25 cellular contexts compared by ENCODE assay signal in the genomic region with DNA sequence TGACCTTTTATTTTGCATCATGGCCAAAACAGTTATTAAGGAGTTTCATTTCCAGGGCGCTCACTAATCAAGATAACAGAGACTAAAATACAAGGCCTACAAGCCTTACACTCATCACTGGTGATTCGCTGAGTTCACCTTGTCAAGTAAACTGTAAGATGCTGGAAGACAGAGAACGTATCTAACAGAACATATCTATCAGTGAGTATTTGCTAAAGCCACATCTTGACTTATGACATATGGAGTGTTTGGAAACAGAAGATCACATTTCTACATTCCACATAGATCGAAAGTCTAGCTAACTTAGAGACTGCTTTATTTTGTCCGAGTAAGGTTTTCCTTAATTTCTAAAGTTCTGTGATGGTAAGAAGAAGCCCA.
A peak's percentile ranks its signal among the peaks of the same experiment; 100 is the strongest.
DNase-seq lines count a peak whose midpoint lies in the region; ATAC-seq and TF ChIP-seq lines count a peak whose summit lies in the region.
"Had no signal": no experiment of that assay in that cellular context is flagged by ENCODE, and none has a peak within 500 bp of the region (broad histone marks: within the 10 kb centered on the region; RNA-seq: fewer than 3 reads in every experiment).

No MANE protein-coding gene starts in this region.

- DNase-seq in T-helper 17 cell = no peak
- DNase-seq in epithelial cell of prostate (ENCODE audit: low read depth, low spot score) = no peak
- DNase-seq in osteocyte (ENCODE audit: extremely low spot score, unreplicated experiment) = no peak
- DNase-seq in NCI-H2107 (lab: John Stamatoyannopoulos, UW) = no peak
- no peak for DNase-seq in activated T-cell treated with anti-CD3 and anti-CD28 coated beads, Interleukin-2, amount 50 U/mL, for 72 hours
- no peak for DNase-seq in NCI-H2029 treated with DMSO at 0.1 percent for 48 hours (lab: John Stamatoyannopoulos, UW)
- DNase-seq: BE2C; CD4-positive, alpha-beta T cell; COR-L47; DMS79 treated with DMSO at 0.1 percent for 48 hours; GM23248; H9; NCI-H1092 treated with DMSO at 0.1 percent for 48 hours; NCI-H146; NCI-H2029; NCI-H2171; NCI-H345; NCI-H524; NCI-H82 had no signal

- H3K36me3 Mint-ChIP-seq in T-helper 17 cell (ENCODE audit: low read depth) (no peaks in the 10 kb centered on the region), osteocyte (ENCODE audit: unreplicated experiment) (peaks cover 4% of the 10 kb centered on the region)
- H3K36me3 Mint-ChIP-seq in activated T-cell treated with anti-CD3 and anti-CD28 coated beads, Interleukin-2, amount 50 U/mL, for 72 hours (ENCODE audit: insufficient read depth in 2 of 2) = no peaks in the 10 kb centered on the region

- H3K9me3 Mint-ChIP-seq in osteocyte (ENCODE audit: unreplicated experiment) = peaks cover 3% of the 10 kb centered on the region
- H3K9me3 Mint-ChIP-seq in activated T-cell treated with anti-CD3 and anti-CD28 coated beads, Interleukin-2, amount 50 U/mL, for 72 hours = no peaks in the 10 kb centered on the region
- H3K9me3 Mint-ChIP-seq: CD4-positive, alpha-beta T cell; H9 had no signal

- H3K9me3 ChIP-seq in T-helper 17 cell (ENCODE audit: control insufficient read depth, low read length, poor library complexity, severe bottlenecking) = no peaks in the 10 kb centered on the region
- H3K9me3 ChIP-seq: A549, BE2C, SJCRH30 had no signal

- ATAC-seq in T-helper 17 cell (no peak), GM18520 (IDR thresholded peaks at IDR 0.05; ENCODE audit: unreplicated experiment) (no peak)
- ATAC-seq in activated T-cell treated with anti-CD3 and anti-CD28 coated beads, Interleukin-2, amount 50 U/mL, for 72 hours (replicated peaks in 1 of 2) = no peak
- ATAC-seq: A549, HepG2 had no signal

- H3K27ac Mint-ChIP-seq in T-helper 17 cell (peak overlapping the region; percentile 37), osteocyte (ENCODE audit: unreplicated experiment) (peak overlapping the region; percentile 57)
- no peak overlapping the region for H3K27ac Mint-ChIP-seq in activated T-cell treated with anti-CD3 and anti-CD28 coated beads, Interleukin-2, amount 50 U/mL, for 72 hours
- H3K27ac Mint-ChIP-seq: CD4-positive, alpha-beta T cell had no signal

- H3K27ac ChIP-seq in C4-2B (peak overlapping the region; percentile 66; the same call in 1 of the 2 replicates), epithelial cell of prostate (peak overlapping the region; percentile 11)
- H3K27ac ChIP-seq: A549, GM23248, HL-60, SJCRH30 had no signal

- no peaks in the 10 kb centered on the region for H3K4me1 Mint-ChIP-seq in T-helper 17 cell
- H3K4me1 Mint-ChIP-seq in osteocyte (ENCODE audit: unreplicated experiment) = peaks cover 53% of the 10 kb centered on the region
- H3K4me1 Mint-ChIP-seq in activated T-cell treated with anti-CD3 and anti-CD28 coated beads, Interleukin-2, amount 50 U/mL, for 72 hours (ENCODE audit: low read depth) = no peaks in the 10 kb centered on the region

- TF ChIP-seq CTCF in C4-2B (conservative IDR thresholded peaks at IDR 0.05) (no peak), osteocyte (IDR thresholded peaks at IDR 0.05) (no peak)

- H3K4me3 Mint-ChIP-seq in T-helper 17 cell (no peak overlapping the region), osteocyte (ENCODE audit: unreplicated experiment) (no peak overlapping the region)
- no peak overlapping the region for H3K4me3 Mint-ChIP-seq in activated T-cell treated with anti-CD3 and anti-CD28 coated beads, Interleukin-2, amount 50 U/mL, for 72 hours
- H3K4me3 Mint-ChIP-seq: CD4-positive, alpha-beta T cell; H9 had no signal

- no peaks in the 10 kb centered on the region for H3K27me3 Mint-ChIP-seq in T-helper 17 cell
- no peaks in the 10 kb centered on the region for H3K27me3 Mint-ChIP-seq in osteocyte (ENCODE audit: unreplicated experiment)
- no peaks in the 10 kb centered on the region for H3K27me3 Mint-ChIP-seq in activated T-cell treated with anti-CD3 and anti-CD28 coated beads, Interleukin-2, amount 50 U/mL, for 72 hours (ENCODE audit: low read depth)
- H3K27me3 Mint-ChIP-seq: CD4-positive, alpha-beta T cell had no signal
